Comparison of ENCODE assay signal across 8 cellular contexts in genomic region chr12:6450091-6450868, GRCh38. TPM values are rescaled to one million over a fixed set of nuclear protein-coding genes. Genes with fewer than 3 reads are reported as not detected.
DNase-seq lines count a peak whose midpoint lies in the region; ATAC-seq and TF ChIP-seq lines count a peak whose summit lies in the region.

No MANE protein-coding gene starts in this region.

- H3K27ac Mint-ChIP-seq in neural progenitor cell = peak overlapping the region; percentile 98

- no peaks in the 10 kb centered on the region for H3K9me3 ChIP-seq in BE2C
- H3K9me3 ChIP-seq in effector memory CD4-positive, alpha-beta T cell (ENCODE audit: control insufficient read depth, low read length) = no peaks in the 10 kb centered on the region
- H3K9me3 ChIP-seq in neural progenitor cell (ENCODE audit: low read depth) = no peaks in the 10 kb centered on the region

- H3K79me2 ChIP-seq in neural progenitor cell (ENCODE audit: low read depth) = no peaks in the 10 kb centered on the region

- no peak for ATAC-seq in GM18520 (IDR thresholded peaks at IDR 0.05; ENCODE audit: unreplicated experiment)
- ATAC-seq in HG02623 (IDR thresholded peaks at IDR 0.05; ENCODE audit: unreplicated experiment) = no peak
- ATAC-seq in GM21723 (IDR thresholded peaks at IDR 0.05; ENCODE audit: unreplicated experiment) = no peak

- H3K4me2 ChIP-seq in neural progenitor cell = peak overlapping the region; percentile 77

- no peaks in the 10 kb centered on the region for H4K20me1 ChIP-seq in neural progenitor cell (ENCODE audit: low read depth)

- peaks cover 9% of the 10 kb centered on the region for H3K27me3 Mint-ChIP-seq in neural progenitor cell (ENCODE audit: insufficient read depth, low read depth)

- no peak for DNase-seq in BE2C
- DNase-seq in NCI-H524 treated with DMSO at 0.1 percent for 48 hours (lab: John Stamatoyannopoulos, UW) = peak; percentile 20
- no peak for DNase-seq in effector memory CD4-positive, alpha-beta T cell
- DNase-seq in neural progenitor cell (ENCODE audit: low spot score) = peak; percentile 66
- DNase-seq in hippocampal formation (lab: John Stamatoyannopoulos, UW) = no peak

- H3K4me1 ChIP-seq in BE2C (peaks cover 12% of the 10 kb centered on the region), neural progenitor cell (peaks cover 38% of the 10 kb centered on the region)
- peaks cover 36% of the 10 kb centered on the region for H3K4me1 ChIP-seq in effector memory CD4-positive, alpha-beta T cell (ENCODE audit: control insufficient read depth, insufficient read depth, low read length, poor library complexity, severe bottlenecking)

- H3K27me3 ChIP-seq in BE2C (no peaks in the 10 kb centered on the region), neural progenitor cell (no peaks in the 10 kb centered on the region)
- H3K27me3 ChIP-seq in effector memory CD4-positive, alpha-beta T cell (replicated peaks; ENCODE audit: control insufficient read depth, insufficient read depth, low read length, poor library complexity, severe bottlenecking) = no peaks in the 10 kb centered on the region

- peaks cover 44% of the 10 kb centered on the region for H3K4me1 Mint-ChIP-seq in neural progenitor cell

- H3F3A ChIP-seq in neural progenitor cell (ENCODE audit: low read depth) = peaks cover 38% of the 10 kb centered on the region

- no peak for TF ChIP-seq CTCF in BE2C (IDR thresholded peaks at IDR 0.05; ENCODE audit: low read depth, low read length)
- TF ChIP-seq CTCF in neural progenitor cell (IDR thresholded peaks at IDR 0.05) = no peak

- H3K4me3 Mint-ChIP-seq in neural progenitor cell = peak overlapping the region; percentile 78

- H3K9me3 Mint-ChIP-seq in neural progenitor cell = no peaks in the 10 kb centered on the region

- H2AFZ ChIP-seq in neural progenitor cell (replicated peaks) = peak overlapping the region; percentile 59

- peak overlapping the region; percentile 95 for H3K27ac ChIP-seq in effector memory CD4-positive, alpha-beta T cell (ENCODE audit: insufficient read depth, low read length, poor library complexity, severe bottlenecking)
- peak overlapping the region; percentile 91 for H3K27ac ChIP-seq in neural progenitor cell

- peak overlapping the region; percentile 91 for H3K4me3 ChIP-seq in BE2C (ENCODE audit: low read depth, low read length)
- peak overlapping the region; percentile 94 for H3K4me3 ChIP-seq in effector memory CD4-positive, alpha-beta T cell (ENCODE audit: insufficient read depth, low read depth, low read length, poor library complexity, severe bottlenecking)
- peak overlapping the region; percentile 30 for H3K4me3 ChIP-seq in neural progenitor cell

- no peaks in the 10 kb centered on the region for H3K36me3 Mint-ChIP-seq in neural progenitor cell

- H3K36me3 ChIP-seq in BE2C (no peaks in the 10 kb centered on the region; the same call in 1 of the 2 replicates), neural progenitor cell (no peaks in the 10 kb centered on the region)
- peaks cover 17% of the 10 kb centered on the region for H3K36me3 ChIP-seq in effector memory CD4-positive, alpha-beta T cell (ENCODE audit: control insufficient read depth, insufficient read depth, low read length)

- no peak overlapping the region for H3K9ac ChIP-seq in neural progenitor cell

RNA-seq across cellular contexts. Expression of gene TAPBPL, which starts 1.6 kb away (rescaled TPM):
- polyA plus RNA-seq in BE2C (2012; ENCODE audit: insufficient read depth, insufficient read length, low read depth) = 9.8 TPM
- 0.56 TPM in 1 of 2 replicates, not detected in the other for total RNA-seq in neural progenitor cell (ENCODE audit: low replicate concordance)

RNA-seq across cellular contexts. Expression of gene CD27, which starts 5.5 kb away (rescaled TPM):
- 2.4 TPM for polyA plus RNA-seq in BE2C (2012; ENCODE audit: insufficient read depth, insufficient read length, low read depth)
- total RNA-seq in neural progenitor cell (ENCODE audit: low replicate concordance) = 0.43 TPM in 1 of 2 replicates, not detected in the other

RNA-seq across cellular contexts. Expression of gene VAMP1, which starts 20.2 kb away (rescaled TPM):
- 4.2 TPM for polyA plus RNA-seq in BE2C (2012; ENCODE audit: insufficient read depth, insufficient read length, low read depth)
- 14.3 and 23.1 TPM in 2 replicates for total RNA-seq in neural progenitor cell (ENCODE audit: low replicate concordance)

RNA-seq across cellular contexts. Expression of gene MRPL51, which starts 42.8 kb away (rescaled TPM):
- polyA plus RNA-seq in BE2C (2012; ENCODE audit: insufficient read depth, insufficient read length, low read depth) = 231 TPM
- total RNA-seq in neural progenitor cell (ENCODE audit: low replicate concordance) = 95.2 and 143 TPM in 2 replicates

RNA-seq across cellular contexts. Expression of gene NCAPD2, which starts 43.6 kb away (rescaled TPM):
- 41.8 TPM for polyA plus RNA-seq in BE2C (2012; ENCODE audit: insufficient read depth, insufficient read length, low read depth)
- total RNA-seq in neural progenitor cell (ENCODE audit: low replicate concordance) = 113 and 120 TPM in 2 replicates

Comparison
In these comparisons a context has a peak if more than half of its experiments do, and no peak if none do; other contexts are left out.
1. DNase-seq: peak in NCI-H524 treated with DMSO at 0.1 percent for 48 hours (single experiment) and neural progenitor cell (single experiment); none in BE2C (single experiment), effector memory CD4-positive, alpha-beta T cell (0 of 3) and hippocampal formation (0 of 2).
2. H3K4me3 ChIP-seq: peak in every context shown above with its lines; median percentile 94 in effector memory CD4-positive, alpha-beta T cell; 91 in BE2C; 30 in neural progenitor cell.